ENCODE assay signal across 24 cellular contexts in the genomic region with DNA sequence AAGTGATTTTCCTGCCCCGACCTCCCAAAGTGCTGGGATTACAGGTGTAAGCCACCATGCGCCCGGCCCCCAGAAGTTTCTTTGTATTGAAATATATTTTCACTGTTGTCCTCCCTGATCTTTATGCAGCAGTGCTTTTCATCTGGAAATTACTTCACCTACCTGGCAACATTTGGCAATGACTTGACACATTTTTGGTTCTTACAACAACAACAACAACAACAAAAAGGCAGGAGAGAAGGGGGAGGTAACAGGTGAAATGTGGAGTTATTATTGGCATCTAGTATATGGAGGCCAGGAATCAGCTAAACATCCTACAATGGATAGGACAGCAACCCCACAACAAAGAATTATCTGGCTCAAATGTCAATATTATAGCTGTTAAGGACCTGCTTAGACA.
"Had no signal": no experiment of that assay in that cellular context is flagged by ENCODE, and none has a peak within 500 bp of the region (broad histone marks: within the 10 kb centered on the region; RNA-seq: fewer than 3 reads in every experiment).

No MANE protein-coding gene starts in this region.

- H3K9me3 ChIP-seq: esophagus muscularis mucosa, gastroesophageal sphincter, heart left ventricle, neutrophil, pancreas, sigmoid colon, testis, tibial artery, uterus had no signal

- H3K9me3 Mint-ChIP-seq: memory B cell; natural killer cell; neural crest cell; stimulated activated memory B cell treated with anti-CD40 and anti-IgM and Interleukin-4, amounts not matched to agents 10 μg/mL and 1 μg/mL and 100 μg/mL, for 72 hours; type B pancreatic cell had no signal

- ATAC-seq: foreskin keratinocyte; gastroesophageal sphincter; heart left ventricle; left lobe of liver; natural killer cell; pancreas; stimulated activated memory B cell treated with anti-CD40 and anti-IgM and Interleukin-4, amounts not matched to agents 10 μg/mL and 1 μg/mL and 100 μg/mL, for 72 hours; stimulated activated naive CD8-positive, alpha-beta T cell treated with anti-CD3 and anti-CD28 coated beads, Interleukin-15, Interleukin-2, amounts not matched to agents 100 U/mL and 50 U/mL, for 24 hours had no signal

- H3K4me2 ChIP-seq: hepatocyte had no signal

- H3K36me3 Mint-ChIP-seq: natural killer cell, type B pancreatic cell had no signal

- H3K79me2 ChIP-seq: hepatocyte had no signal

- H3K4me3 Mint-ChIP-seq: memory B cell; natural killer cell; neural crest cell; stimulated activated memory B cell treated with anti-CD40 and anti-IgM and Interleukin-4, amounts not matched to agents 10 μg/mL and 1 μg/mL and 100 μg/mL, for 72 hours; type B pancreatic cell had no signal

- H3K27ac Mint-ChIP-seq: memory B cell; natural killer cell; stimulated activated memory B cell treated with anti-CD40 and anti-IgM and Interleukin-4, amounts not matched to agents 10 μg/mL and 1 μg/mL and 100 μg/mL, for 72 hours; type B pancreatic cell had no signal

- H3K27me3 ChIP-seq: dorsolateral prefrontal cortex, esophagus muscularis mucosa, foreskin keratinocyte, gastroesophageal sphincter, heart left ventricle, hepatocyte, neutrophil, pancreas, sigmoid colon, testis, tibial artery, uterus had no signal

- H3K27me3 Mint-ChIP-seq: memory B cell; stimulated activated memory B cell treated with anti-CD40 and anti-IgM and Interleukin-4, amounts not matched to agents 10 μg/mL and 1 μg/mL and 100 μg/mL, for 72 hours; type B pancreatic cell had no signal

- DNase-seq: dorsolateral prefrontal cortex; effector CD4-positive, alpha-beta T cell; foreskin keratinocyte; heart left ventricle; kidney; natural killer cell; pancreas; sigmoid colon; stimulated activated CD4-positive, alpha-beta T cell treated with anti-CD3 and anti-CD28 coated beads, Interleukin-4, amount 100 ng/mL, for 4 hours; stimulated activated naive CD8-positive, alpha-beta T cell treated with anti-CD3 and anti-CD28 coated beads, Interleukin-15, Interleukin-2, amounts not matched to agents 100 U/mL and 50 U/mL, for 24 hours; substantia nigra; testis; tibial artery; uterus had no signal

- H3K4me1 ChIP-seq: esophagus muscularis mucosa, foreskin keratinocyte, gastroesophageal sphincter, pancreas, sigmoid colon, testis, tibial artery, uterus had no signal

- H3K4me3 ChIP-seq: dorsolateral prefrontal cortex, esophagus muscularis mucosa, gastroesophageal sphincter, heart left ventricle, hepatocyte, lung, pancreas, sigmoid colon, testis, tibial artery, uterus had no signal

- H3K27ac ChIP-seq: dorsolateral prefrontal cortex, esophagus muscularis mucosa, foreskin keratinocyte, gastroesophageal sphincter, heart left ventricle, hepatocyte, neutrophil, pancreas, sigmoid colon, testis, tibial artery, uterus had no signal

- H3K36me3 ChIP-seq: neutrophil, pancreas, uterus had no signal

- H2AFZ ChIP-seq: hepatocyte had no signal
